In genomic region chr6:41033776-41034175, GRCh38 we compare ENCODE assay signal across 35 cellular contexts. TPM values are rescaled to one million over a fixed set of nuclear protein-coding genes. Genes with fewer than 3 reads are reported as not detected.
"Had no signal": no experiment of that assay in that cellular context is flagged by ENCODE, and none has a peak within 500 bp of the region (broad histone marks: within the 10 kb centered on the region; RNA-seq: fewer than 3 reads in every experiment).

No MANE protein-coding gene starts in this region.

- H3K9me3 ChIP-seq: ascending aorta, breast epithelium, colonic mucosa, esophagus squamous epithelium had no signal

- H3K27ac ChIP-seq: ascending aorta, breast epithelium, cardiac muscle cell, colonic mucosa, epithelial cell of prostate, esophagus squamous epithelium had no signal

- ATAC-seq: activated CD4-positive, alpha-beta T cell treated with anti-CD3 and anti-CD28 coated beads for 36 hours; activated CD8-positive, alpha-beta memory T cell treated with anti-CD3 and anti-CD28 coated beads, Interleukin-2, amount 10 ng/mL, durations not matched to agents 7 days and 5 days; activated CD8-positive, alpha-beta T cell treated with anti-CD3 and anti-CD28 coated beads, Interleukin-2, amount 10 ng/mL, durations not matched to agents 7 days and 5 days; T-cell had no signal

- H3K36me3 Mint-ChIP-seq: activated CD4-positive, alpha-beta memory T cell treated with anti-CD3 and anti-CD28 coated beads for 36 hours; activated CD8-positive, alpha-beta memory T cell treated with anti-CD3 and anti-CD28 coated beads, Interleukin-2, amount 10 ng/mL, durations not matched to agents 7 days and 5 days; brain had no signal

- H3K36me3 ChIP-seq: ascending aorta, breast epithelium, cardiac muscle cell, colonic mucosa, esophagus squamous epithelium had no signal

- FAIRE-seq: endometrium, endothelial cell of umbilical vein had no signal

- H3K4me3 Mint-ChIP-seq: activated CD4-positive, alpha-beta memory T cell treated with anti-CD3 and anti-CD28 coated beads for 36 hours; activated CD4-positive, alpha-beta T cell treated with anti-CD3 and anti-CD28 coated beads for 36 hours; activated CD4-positive, alpha-beta T cell treated with anti-CD3 and anti-CD28 coated beads, Interleukin-2, amount 10 ng/mL, durations not matched to agents 24 days and 14 days; activated CD8-positive, alpha-beta memory T cell treated with anti-CD3 and anti-CD28 coated beads, Interleukin-2, amount 10 ng/mL, durations not matched to agents 7 days and 5 days; activated CD8-positive, alpha-beta T cell treated with anti-CD3 and anti-CD28 coated beads, Interleukin-2, amount 10 ng/mL, durations not matched to agents 7 days and 5 days; activated naive CD4-positive, alpha-beta T cell treated with anti-CD3 and anti-CD28 coated beads for 36 hours; activated naive CD8-positive, alpha-beta T cell; activated T-helper 1 cell treated with anti-CD3 and anti-CD28 coated beads, Interleukin-12 subunit alpha, Interleukin-12 subunit beta, Interleukin-2, Interleukin-4 antibody, amounts not matched to agents 30 ng/mL and 10 ng/mL and 1 ng/mL, durations not matched to agents 14 hours and 24 hours and 36 hours; brain; central memory CD8-positive, alpha-beta T cell; T-cell; T-helper 1 cell treated with Interleukin-12 subunit alpha and Interleukin-12 subunit beta and Interleukin-4 antibody, amounts not matched to agents 30 μg/mL and 1 μg/mL, for 36 hours had no signal

- H3K9me3 Mint-ChIP-seq: activated CD4-positive, alpha-beta memory T cell treated with anti-CD3 and anti-CD28 coated beads for 36 hours; activated CD4-positive, alpha-beta T cell treated with anti-CD3 and anti-CD28 coated beads, Interleukin-2, amount 10 ng/mL, durations not matched to agents 24 days and 14 days; activated naive CD4-positive, alpha-beta T cell treated with anti-CD3 and anti-CD28 coated beads for 36 hours; activated T-helper 1 cell treated with anti-CD3 and anti-CD28 coated beads, Interleukin-12 subunit alpha, Interleukin-12 subunit beta, Interleukin-2, Interleukin-4 antibody, amounts not matched to agents 30 ng/mL and 10 ng/mL and 1 ng/mL, durations not matched to agents 14 hours and 24 hours and 36 hours; activated T-helper 2 cell treated with anti-CD3 and anti-CD28 coated beads, Interferon-gamma antibody, Interleukin-2, Interleukin-4, amounts not matched to agents 10 μg/mL and 5 μg/mL and 100 μg/mL, durations not matched to agents 14 hours and 24 hours and 36 hours; brain; central memory CD8-positive, alpha-beta T cell; T-cell; T-helper 1 cell treated with Interleukin-12 subunit alpha and Interleukin-12 subunit beta and Interleukin-4 antibody, amounts not matched to agents 30 μg/mL and 1 μg/mL, for 36 hours had no signal

- H3K27me3 ChIP-seq: ascending aorta, breast epithelium, cardiac muscle cell, colonic mucosa, esophagus squamous epithelium had no signal

- H3K4me3 ChIP-seq: ascending aorta, breast epithelium, cardiac muscle cell, colonic mucosa, esophagus squamous epithelium had no signal

- H3K4me1 ChIP-seq: breast epithelium, colonic mucosa had no signal

- H3K27me3 Mint-ChIP-seq: activated CD4-positive, alpha-beta memory T cell treated with anti-CD3 and anti-CD28 coated beads for 36 hours; activated CD4-positive, alpha-beta T cell treated with anti-CD3 and anti-CD28 coated beads for 36 hours; activated CD4-positive, alpha-beta T cell treated with anti-CD3 and anti-CD28 coated beads, Interleukin-2, amount 10 ng/mL, durations not matched to agents 24 days and 14 days; activated CD8-positive, alpha-beta memory T cell treated with anti-CD3 and anti-CD28 coated beads, Interleukin-2, amount 10 ng/mL, durations not matched to agents 7 days and 5 days; activated naive CD8-positive, alpha-beta T cell; central memory CD8-positive, alpha-beta T cell; T-cell had no signal

- DNase-seq: activated CD4-positive, alpha-beta memory T cell treated with anti-CD3 and anti-CD28 coated beads for 36 hours; activated CD4-positive, alpha-beta T cell treated with anti-CD3 and anti-CD28 coated beads for 36 hours; activated CD4-positive, alpha-beta T cell treated with anti-CD3 and anti-CD28 coated beads, Interleukin-2, amount 10 ng/mL, durations not matched to agents 24 days and 14 days; activated CD4-positive, CD25-positive, alpha-beta regulatory T cell; activated CD4-positive, CD25-positive, alpha-beta regulatory T cell treated with anti-CD3 and anti-CD28 coated beads, Interleukin-2, amount 50 U/mL, for 72 hours; activated CD8-positive, alpha-beta memory T cell treated with anti-CD3 and anti-CD28 coated beads, Interleukin-2, amount 10 ng/mL, durations not matched to agents 7 days and 5 days; activated CD8-positive, alpha-beta memory T cell treated with anti-CD3 and anti-CD28 coated beads, Interleukin-2, amount 50 U/mL, for 4 hours; activated CD8-positive, alpha-beta T cell treated with anti-CD3 and anti-CD28 coated beads, Interleukin-2, amount 10 ng/mL, durations not matched to agents 7 days and 5 days; activated effector memory CD4-positive, alpha-beta T cell treated with anti-CD3 and anti-CD28 coated beads, Interleukin-2, amount 50 U/mL, for 16 hours; activated naive CD4-positive, alpha-beta T cell treated with anti-CD3 and anti-CD28 coated beads for 36 hours; activated T-cell treated with anti-CD3 and anti-CD28 coated beads, Interleukin-2, amount 50 U/mL, for 1 hour; activated T-cell treated with anti-CD3 and anti-CD28 coated beads, Interleukin-2, amount 50 U/mL, for 48 hours; colonic mucosa; effector CD8-positive, alpha-beta T cell; esophagus squamous epithelium; foreskin melanocyte; head of caudate nucleus; SW 1271; T-cell had no signal

- H3K27ac Mint-ChIP-seq: activated CD4-positive, alpha-beta memory T cell treated with anti-CD3 and anti-CD28 coated beads for 36 hours; activated CD4-positive, alpha-beta T cell treated with anti-CD3 and anti-CD28 coated beads for 36 hours; activated CD4-positive, alpha-beta T cell treated with anti-CD3 and anti-CD28 coated beads, Interleukin-2, amount 10 ng/mL, durations not matched to agents 24 days and 14 days; activated CD8-positive, alpha-beta memory T cell treated with anti-CD3 and anti-CD28 coated beads, Interleukin-2, amount 10 ng/mL, durations not matched to agents 7 days and 5 days; activated naive CD4-positive, alpha-beta T cell treated with anti-CD3 and anti-CD28 coated beads for 36 hours; activated naive CD8-positive, alpha-beta T cell; activated T-helper 1 cell treated with anti-CD3 and anti-CD28 coated beads, Interleukin-12 subunit alpha, Interleukin-12 subunit beta, Interleukin-2, Interleukin-4 antibody, amounts not matched to agents 30 ng/mL and 10 ng/mL and 1 ng/mL, durations not matched to agents 14 hours and 24 hours and 36 hours; activated T-helper 2 cell treated with anti-CD3 and anti-CD28 coated beads, Interferon-gamma antibody, Interleukin-2, Interleukin-4, amounts not matched to agents 10 μg/mL and 5 μg/mL and 100 μg/mL, durations not matched to agents 14 hours and 24 hours and 36 hours; brain; T-cell; T-helper 1 cell treated with Interleukin-12 subunit alpha and Interleukin-12 subunit beta and Interleukin-4 antibody, amounts not matched to agents 30 μg/mL and 1 μg/mL, for 36 hours had no signal

RNA-seq across cellular contexts. Expression of gene TSPO2, which starts 8.5 kb away (rescaled TPM):
- total RNA-seq: activated CD4-positive, alpha-beta memory T cell treated with anti-CD3 and anti-CD28 coated beads for 36 hours; activated CD4-positive, alpha-beta T cell treated with anti-CD3 and anti-CD28 coated beads for 36 hours; activated CD4-positive, alpha-beta T cell treated with anti-CD3 and anti-CD28 coated beads, Interleukin-2, amount 10 ng/mL, durations not matched to agents 24 days and 14 days; activated CD8-positive, alpha-beta memory T cell treated with anti-CD3 and anti-CD28 coated beads for 36 hours; activated CD8-positive, alpha-beta memory T cell treated with anti-CD3 and anti-CD28 coated beads, Interleukin-2, amount 10 ng/mL, durations not matched to agents 7 days and 5 days; activated CD8-positive, alpha-beta T cell treated with anti-CD3 and anti-CD28 coated beads, Interleukin-2, amount 10 ng/mL, durations not matched to agents 7 days and 5 days; activated naive CD4-positive, alpha-beta T cell treated with anti-CD3 and anti-CD28 coated beads for 36 hours; activated T-helper 1 cell treated with anti-CD3 and anti-CD28 coated beads, Interleukin-12 subunit alpha, Interleukin-12 subunit beta, Interleukin-2, Interleukin-4 antibody, amounts not matched to agents 30 ng/mL and 10 ng/mL and 1 ng/mL, durations not matched to agents 14 hours and 24 hours and 36 hours; activated T-helper 2 cell treated with anti-CD3 and anti-CD28 coated beads, Interferon-gamma antibody, Interleukin-2, Interleukin-4, amounts not matched to agents 10 μg/mL and 5 μg/mL and 100 μg/mL, durations not matched to agents 14 hours and 24 hours and 36 hours; ascending aorta; breast epithelium; cardiac muscle cell; colonic mucosa; dermis microvascular lymphatic vessel endothelial cell; endothelial cell of umbilical vein; esophagus squamous epithelium; fibroblast of lung; fibroblast of villous mesenchyme; T-cell had no signal
- polyA plus RNA-seq: cardiac muscle cell, endothelial cell of umbilical vein, fibroblast of lung had no signal

RNA-seq across cellular contexts. Expression of gene APOBEC2, which starts 19.2 kb away (rescaled TPM):
- total RNA-seq: activated CD4-positive, alpha-beta memory T cell treated with anti-CD3 and anti-CD28 coated beads for 36 hours; activated CD4-positive, alpha-beta T cell treated with anti-CD3 and anti-CD28 coated beads for 36 hours; activated CD4-positive, alpha-beta T cell treated with anti-CD3 and anti-CD28 coated beads, Interleukin-2, amount 10 ng/mL, durations not matched to agents 24 days and 14 days; activated CD8-positive, alpha-beta memory T cell treated with anti-CD3 and anti-CD28 coated beads for 36 hours; activated CD8-positive, alpha-beta memory T cell treated with anti-CD3 and anti-CD28 coated beads, Interleukin-2, amount 10 ng/mL, durations not matched to agents 7 days and 5 days; activated CD8-positive, alpha-beta T cell treated with anti-CD3 and anti-CD28 coated beads, Interleukin-2, amount 10 ng/mL, durations not matched to agents 7 days and 5 days; activated naive CD4-positive, alpha-beta T cell treated with anti-CD3 and anti-CD28 coated beads for 36 hours; activated T-helper 1 cell treated with anti-CD3 and anti-CD28 coated beads, Interleukin-12 subunit alpha, Interleukin-12 subunit beta, Interleukin-2, Interleukin-4 antibody, amounts not matched to agents 30 ng/mL and 10 ng/mL and 1 ng/mL, durations not matched to agents 14 hours and 24 hours and 36 hours; activated T-helper 2 cell treated with anti-CD3 and anti-CD28 coated beads, Interferon-gamma antibody, Interleukin-2, Interleukin-4, amounts not matched to agents 10 μg/mL and 5 μg/mL and 100 μg/mL, durations not matched to agents 14 hours and 24 hours and 36 hours; ascending aorta; breast epithelium; dermis microvascular lymphatic vessel endothelial cell; endothelial cell of umbilical vein; fibroblast of lung; fibroblast of villous mesenchyme; T-cell had no signal
- polyA plus RNA-seq: endothelial cell of umbilical vein, fibroblast of lung had no signal

RNA-seq across cellular contexts. Expression of gene OARD1, which starts 38.4 kb away (rescaled TPM):
- total RNA-seq: ascending aorta had no signal
